Comparison of ENCODE assay signal across 14 cellular contexts in the genomic region with DNA sequence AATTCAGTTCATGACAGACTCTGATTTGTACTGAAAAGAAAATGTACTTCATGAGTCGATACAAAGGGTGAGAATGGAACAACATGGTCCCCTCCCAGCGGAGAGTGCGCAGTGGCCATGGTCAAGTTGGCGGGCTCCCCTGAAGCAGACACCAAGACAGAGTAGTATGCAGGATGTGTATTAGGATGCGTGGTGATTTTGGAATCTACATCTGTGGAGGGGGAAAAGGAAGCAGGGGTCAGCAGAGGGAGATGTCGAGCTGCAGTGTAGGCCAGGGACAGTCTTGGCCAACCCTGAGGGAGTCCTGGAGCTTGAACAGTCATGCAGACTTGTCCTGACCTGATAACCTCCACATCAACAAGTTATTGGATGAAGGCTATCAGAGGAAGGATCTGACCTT.
DNase-seq lines count a peak whose midpoint lies in the region; ATAC-seq and TF ChIP-seq lines count a peak whose summit lies in the region.
"Had no signal": no experiment of that assay in that cellular context is flagged by ENCODE, and none has a peak within 500 bp of the region (broad histone marks: within the 10 kb centered on the region; RNA-seq: fewer than 3 reads in every experiment).

No MANE protein-coding gene starts in this region.

- H3F3A ChIP-seq in SK-N-SH (replicated peaks; ENCODE audit: insufficient read depth): no peaks in the 10 kb centered on the region

- TF ChIP-seq RAD21 in SK-N-SH (IDR thresholded peaks at IDR 0.05; ENCODE audit: low read length): peak; percentile 49

- no peaks in the 10 kb centered on the region for H3K4me1 Mint-ChIP-seq in T-helper 17 cell
- no peaks in the 10 kb centered on the region for H3K4me1 Mint-ChIP-seq in CD8-positive, alpha-beta memory T cell
- H3K4me1 Mint-ChIP-seq: T-cell had no signal

- no peaks in the 10 kb centered on the region for H3K9me3 ChIP-seq in SK-N-SH
- no peaks in the 10 kb centered on the region for H3K9me3 ChIP-seq in T-helper 17 cell (ENCODE audit: control insufficient read depth, low read length, poor library complexity, severe bottlenecking)
- H3K9me3 ChIP-seq in CD8-positive, alpha-beta memory T cell (ENCODE audit: low read length): no peaks in the 10 kb centered on the region
- H3K9me3 ChIP-seq: heart right ventricle had no signal

- H3K27ac ChIP-seq in SK-N-SH (ENCODE audit: low read depth in 2 of 2, low read length in 1 of 2): no peak overlapping the region
- H3K27ac ChIP-seq in CD8-positive, alpha-beta memory T cell (ENCODE audit: low read depth, low read length): no peak overlapping the region
- H3K27ac ChIP-seq: heart right ventricle had no signal

- no peak overlapping the region for H3K4me3 Mint-ChIP-seq in T-helper 17 cell
- no peak overlapping the region for H3K4me3 Mint-ChIP-seq in CD8-positive, alpha-beta memory T cell
- H3K4me3 Mint-ChIP-seq: T-cell had no signal

- CTCF ChIA-PET in SK-N-SH (lab: Yijun Ruan, JAX): interaction anchor here (1.3 to 1.6 kb wide), 2 partner anchors 94 to 185 kb away, joined by 4 read pairs; no protein-coding TSS in a partner anchor
- CTCF ChIA-PET in CD8-positive, alpha-beta memory T cell (lab: Charles Lee): no interaction called here

- in situ Hi-C loops in GM13977 (cut with MboI; ENCODE audit: low pct_unique_long_range_greater_than_20kb, low sequenced_read_pairs, unreplicated experiment): no loop called here

- H3K27ac Mint-ChIP-seq in T-helper 17 cell: no peak overlapping the region
- H3K27ac Mint-ChIP-seq in CD8-positive, alpha-beta memory T cell: no peak overlapping the region
- H3K27ac Mint-ChIP-seq: progenitor cell of endocrine pancreas, T-cell had no signal

- H3K27me3 Mint-ChIP-seq in T-helper 17 cell: peaks cover 17% of the 10 kb centered on the region
- peaks cover 0 to 1% of the 10 kb centered on the region in 2 donors for H3K27me3 Mint-ChIP-seq in CD8-positive, alpha-beta memory T cell
- H3K27me3 Mint-ChIP-seq: T-cell had no signal

- H3K79me2 ChIP-seq in SK-N-SH (ENCODE audit: insufficient read depth): no peaks in the 10 kb centered on the region

- H4K20me1 ChIP-seq in SK-N-SH (ENCODE audit: insufficient read depth): no peaks in the 10 kb centered on the region

- TF ChIP-seq CTCF in GM13977 (IDR thresholded peaks at IDR 0.05; ENCODE audit: extremely low read depth, insufficient read depth, missing control alignments): peak; percentile 30
- TF ChIP-seq CTCF in SK-N-SH (IDR thresholded peaks at IDR 0.05): no peak

- no peaks in the 10 kb centered on the region for H3K9me2 ChIP-seq in SK-N-SH

- H2AFZ ChIP-seq in SK-N-SH (ENCODE audit: low read depth): no peak overlapping the region

- H3K9ac ChIP-seq in SK-N-SH: no peak overlapping the region

- no peak for TF ChIP-seq EP300 in SK-N-SH (IDR thresholded peaks at IDR 0.05; ENCODE audit: borderline replicate concordance in 1 of 2, low read depth in 1 of 2, low read length in 1 of 2)

- DNase-seq in Daoy (ENCODE audit: low read depth): peak; percentile 11
- no peak for DNase-seq in GM13977 (ENCODE audit: low spot score)
- DNase-seq in SK-N-SH: peak; percentile 37
- DNase-seq in iPS-NIHi7 (ENCODE audit: extremely low spot score): peak; percentile 69
- no peak for DNase-seq in stimulated activated CD4-positive, alpha-beta T cell treated with anti-CD3 and anti-CD28 coated beads, Interleukin-4, amount 100 ng/mL, for 1 hour
- no peak for DNase-seq in NCI-H2029 treated with DMSO at 0.1 percent for 48 hours (lab: John Stamatoyannopoulos, UW)
- DNase-seq in T-helper 17 cell: no peak
- DNase-seq in CD8-positive, alpha-beta memory T cell: no peak
- DNase-seq: activated CD4-positive, CD25-positive, alpha-beta regulatory T cell; EL; heart right ventricle; NCI-H1436; T-cell had no signal

- no peaks in the 10 kb centered on the region for H3K36me3 Mint-ChIP-seq in T-helper 17 cell (ENCODE audit: low read depth)
- H3K36me3 Mint-ChIP-seq in CD8-positive, alpha-beta memory T cell: no peaks in the 10 kb centered on the region
- H3K36me3 Mint-ChIP-seq: T-cell had no signal

- H3K4me3 ChIP-seq in SK-N-SH (ENCODE audit: low read depth in 2 of 2, low read length in 1 of 2): no peak overlapping the region
- H3K4me3 ChIP-seq in CD8-positive, alpha-beta memory T cell (ENCODE audit: low read length): no peak overlapping the region
- H3K4me3 ChIP-seq: heart right ventricle had no signal

- H3K4me2 ChIP-seq in SK-N-SH: no peak overlapping the region

- H3K27me3 ChIP-seq in SK-N-SH (ENCODE audit: insufficient read depth): no peaks in the 10 kb centered on the region
- no peaks in the 10 kb centered on the region for H3K27me3 ChIP-seq in CD8-positive, alpha-beta memory T cell (ENCODE audit: insufficient read depth, low read length, poor library complexity, severe bottlenecking)

- H3K4me1 ChIP-seq in SK-N-SH (ENCODE audit: control insufficient read depth in 1 of 2, insufficient read depth in 2 of 2, low read depth in 1 of 2, low read length in 1 of 2): peaks cover 0 to 3% of the 10 kb centered on the region in 2 experiments; a peak in 1 of 4 replicates
- no peaks in the 10 kb centered on the region for H3K4me1 ChIP-seq in CD8-positive, alpha-beta memory T cell (ENCODE audit: insufficient read depth, low read length)
- H3K4me1 ChIP-seq: heart right ventricle had no signal

- 67% methylated on average over 6 of the region's 6 CpGs for WGBS in SK-N-SH (ENCODE audit: low lambda C conversion rate)

- H3K36me3 ChIP-seq in SK-N-SH (replicated peaks in 1 of 2; ENCODE audit: control insufficient read depth in 1 of 2, insufficient read depth in 2 of 2, low read length in 1 of 2): no peaks in the 10 kb centered on the region
- no peaks in the 10 kb centered on the region for H3K36me3 ChIP-seq in CD8-positive, alpha-beta memory T cell (ENCODE audit: insufficient read depth, low read length)
- H3K36me3 ChIP-seq: heart right ventricle had no signal

- no peak for ATAC-seq in T-helper 17 cell
- ATAC-seq: heart right ventricle, T-cell had no signal

- no peaks in the 10 kb centered on the region for H3K9me3 Mint-ChIP-seq in CD8-positive, alpha-beta memory T cell
- H3K9me3 Mint-ChIP-seq: T-cell had no signal

- POLR2A ChIA-PET in SK-N-SH (lab: Yijun Ruan, JAX): no interaction called here
- POLR2A ChIA-PET in CD8-positive, alpha-beta memory T cell (lab: Charles Lee): no interaction called here

TF ChIP-seq in SK-N-SH, 30 proteins besides CTCF, POLR2A, EP300 and RAD21:
- TF ChIP-seq FOXJ3 (CRISPR knock-in tag; IDR thresholded peaks at IDR 0.05) (no peak), SIN3A (IDR thresholded peaks at IDR 0.05; ENCODE audit: borderline replicate concordance, low read depth, low read length) (no peak), FOXM1 (IDR thresholded peaks at IDR 0.05; ENCODE audit: low read depth) (no peak), NRF1 (IDR thresholded peaks at IDR 0.05; ENCODE audit: low read depth, low read length) (no peak), JUND (IDR thresholded peaks at IDR 0.05) (no peak), SMC3 (IDR thresholded peaks at IDR 0.05; ENCODE audit: low read depth, low read length) (peak; percentile 24; the same call in 1 of the 2 replicates), RXRA (IDR thresholded peaks at IDR 0.05; ENCODE audit: borderline replicate concordance, low read depth) (no peak)
TF ChIP-seq in SK-N-SH: peak in this region for 1.

Comparison
In these comparisons a context has a peak if more than half of its experiments do, and no peak if none do; other contexts are left out.
1. DNase-seq: peak in Daoy (single experiment), SK-N-SH (single experiment) and iPS-NIHi7 (single experiment); none in GM13977 (single experiment), stimulated activated CD4-positive, alpha-beta T cell treated with anti-CD3 and anti-CD28 coated beads, Interleukin-4, amount 100 ng/mL, for 1 hour (single experiment), NCI-H2029 treated with DMSO at 0.1 percent for 48 hours (single experiment), T-helper 17 cell (0 of 3) and CD8-positive, alpha-beta memory T cell (0 of 5).